Comparison of ENCODE assay signal across 1 cellular context in the genomic region with DNA sequence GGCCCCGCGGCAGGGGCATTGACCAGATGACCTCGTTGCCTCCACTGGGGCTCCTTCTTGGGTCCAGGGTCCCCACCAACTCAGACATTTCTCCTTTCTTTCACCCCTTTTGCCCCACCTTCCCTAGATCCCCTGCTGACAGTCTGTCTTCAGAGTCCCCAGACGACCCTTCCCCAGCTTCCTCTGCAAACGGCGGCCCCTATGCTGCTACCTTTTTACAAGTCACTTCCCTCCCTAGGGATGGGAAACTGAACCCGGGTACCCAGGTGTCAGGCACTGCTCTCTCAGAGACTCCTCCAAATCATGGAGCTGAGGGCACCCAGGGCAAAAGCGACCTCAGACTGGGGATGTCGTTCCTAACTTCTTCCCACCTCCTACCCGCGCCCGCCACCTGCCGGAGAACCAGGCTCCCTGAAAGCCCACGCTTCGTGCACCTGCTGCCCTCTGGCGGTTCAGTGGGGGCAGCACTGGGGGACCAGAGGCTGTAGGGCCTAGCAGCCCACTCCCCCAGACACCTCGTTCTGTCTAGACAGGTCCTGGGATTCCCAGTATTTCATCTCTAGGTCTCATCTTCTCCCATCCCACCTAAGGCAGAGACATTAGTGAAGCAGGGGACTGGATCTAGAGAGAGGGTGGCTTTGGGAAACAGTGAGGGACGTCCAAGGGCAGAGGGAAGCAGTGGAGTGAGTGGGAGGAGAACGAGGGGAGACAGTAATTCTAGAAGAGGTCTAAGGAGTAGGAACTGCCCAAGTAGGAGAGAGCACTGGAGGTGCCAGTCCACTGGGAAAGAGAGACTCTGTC.
TF ChIP-seq lines count a peak whose summit lies in the region.

No MANE protein-coding gene starts in this region.

TF ChIP-seq in SK-N-SH treated with all-trans-retinoic acid at 6 μM for 48 hours, 23 proteins besides CTCF, POLR2A, EP300 and RAD21 (continued from another document):
- TF ChIP-seq, protein P1, sequence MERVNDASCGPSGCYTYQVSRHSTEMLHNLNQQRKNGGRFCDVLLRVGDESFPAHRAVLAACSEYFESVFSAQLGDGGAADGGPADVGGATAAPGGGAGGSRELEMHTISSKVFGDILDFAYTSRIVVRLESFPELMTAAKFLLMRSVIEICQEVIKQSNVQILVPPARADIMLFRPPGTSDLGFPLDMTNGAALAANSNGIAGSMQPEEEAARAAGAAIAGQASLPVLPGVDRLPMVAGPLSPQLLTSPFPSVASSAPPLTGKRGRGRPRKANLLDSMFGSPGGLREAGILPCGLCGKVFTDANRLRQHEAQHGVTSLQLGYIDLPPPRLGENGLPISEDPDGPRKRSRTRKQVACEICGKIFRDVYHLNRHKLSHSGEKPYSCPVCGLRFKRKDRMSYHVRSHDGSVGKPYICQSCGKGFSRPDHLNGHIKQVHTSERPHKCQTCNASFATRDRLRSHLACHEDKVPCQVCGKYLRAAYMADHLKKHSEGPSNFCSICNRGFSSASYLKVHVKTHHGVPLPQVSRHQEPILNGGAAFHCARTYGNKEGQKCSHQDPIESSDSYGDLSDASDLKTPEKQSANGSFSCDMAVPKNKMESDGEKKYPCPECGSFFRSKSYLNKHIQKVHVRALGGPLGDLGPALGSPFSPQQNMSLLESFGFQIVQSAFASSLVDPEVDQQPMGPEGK (CRISPR knock-in tag; IDR thresholded peaks at IDR 0.05; ENCODE audit: borderline replicate concordance) = no peak
- TF ChIP-seq ZNF565 (CRISPR knock-in tag; conservative IDR thresholded peaks at IDR 0.05; ENCODE audit: low read depth) (no peak), CSDC2 (CRISPR knock-in tag; IDR thresholded peaks at IDR 0.05) (no peak)
TF ChIP-seq in SK-N-SH treated with all-trans-retinoic acid at 6 μM for 48 hours: peak in this region for 0.
